ENCODE assay signal across 8 cellular contexts in genomic region chr10:6108631-6109443, GRCh38. TPM values are rescaled to one million over a fixed set of nuclear protein-coding genes. Genes with fewer than 3 reads are reported as not detected.
DNase-seq lines count a peak whose midpoint lies in the region; ATAC-seq and TF ChIP-seq lines count a peak whose summit lies in the region.

No MANE protein-coding gene starts in this region.

- in situ Hi-C loops in KBM-7 (cut with MboI; ENCODE audit: low pct_unique_long_range_greater_than_20kb, low sequenced_read_pairs), result loop anchor here (10.0 kb wide), 1 partner anchor 296 kb away; no protein-coding TSS in a partner anchor

- POLR2A ChIA-PET in activated B cell treated with CpG ODN at 0.5 μM for 24 hours (lab: Charles Lee), result no interaction called here

- no peaks in the 10 kb centered on the region for H3K27me3 ChIP-seq in neutrophil

- intact Hi-C loops in activated B cell treated with CpG ODN at 0.5 μM for 24 hours (cut with micrococcal nuclease), result loop anchor here (1.0 kb wide), 6 partner anchors 42 to 569 kb away; partner anchors contain the start of gene PFKFB3

- H3K4me3 Mint-ChIP-seq in activated B cell treated with CpG ODN at 0.5 μM for 24 hours, result no peak overlapping the region

- peaks cover 11 to 14% of the 10 kb centered on the region in 2 experiments for H3K4me1 ChIP-seq in neutrophil (ENCODE audit: control insufficient read depth in 1 of 2, insufficient read depth in 1 of 2, low read depth in 1 of 2, low read length in 1 of 2)

- no peak overlapping the region for H3K4me3 ChIP-seq in neutrophil (ENCODE audit: low read depth in 1 of 2, low read length in 1 of 2)

- no peaks in the 10 kb centered on the region for H3K9me3 ChIP-seq in neutrophil

- CTCF ChIA-PET in activated B cell treated with CpG ODN at 0.5 μM for 24 hours (lab: Charles Lee), result interaction anchor here (0.7 to 6.4 kb wide), 7 partner anchors 36 to 297 kb away, joined by 3 to 43 read pairs (median 10); partner anchors contain the start of gene PFKFB3

- H3K36me3 ChIP-seq in neutrophil, result peaks cover 78% of the 10 kb centered on the region

- peaks cover 12% of the 10 kb centered on the region for H3K4me1 Mint-ChIP-seq in activated B cell treated with CpG ODN at 0.5 μM for 24 hours

- peak overlapping the region; percentile 22 for H3K27ac ChIP-seq in neutrophil

- peak overlapping the region; percentile 65 for H3K27ac Mint-ChIP-seq in activated B cell treated with CpG ODN at 0.5 μM for 24 hours

- TF ChIP-seq CTCF in activated B cell treated with CpG ODN at 0.5 μM for 24 hours (IDR thresholded peaks at IDR 0.05) (peak; percentile 88), neutrophil (IDR thresholded peaks at IDR 0.05) (peak; percentile 85)

- no peaks in the 10 kb centered on the region for H3K27me3 Mint-ChIP-seq in activated B cell treated with CpG ODN at 0.5 μM for 24 hours

- ATAC-seq in activated B cell treated with CpG ODN at 0.5 μM for 24 hours (ENCODE audit: low read depth) (peak; percentile 84), GM21529 (IDR thresholded peaks at IDR 0.05; ENCODE audit: unreplicated experiment) (no peak)

- H3K36me3 Mint-ChIP-seq in activated B cell treated with CpG ODN at 0.5 μM for 24 hours (ENCODE audit: low read depth), result peaks cover 93% of the 10 kb centered on the region

- H3K9me3 Mint-ChIP-seq in activated B cell treated with CpG ODN at 0.5 μM for 24 hours, result no peaks in the 10 kb centered on the region

- DNase-seq in NCI-H2081 (lab: John Stamatoyannopoulos, UW), result peak; percentile 27 to 48
- DNase-seq in NCI-H2081 treated with DMSO at 0.1 percent for 48 hours (lab: John Stamatoyannopoulos, UW), result no peak
- DNase-seq in KBM-7, result peak; percentile 82
- DNase-seq in activated B cell treated with CpG ODN at 0.5 μM for 24 hours, result no peak
- peak; percentile 31 for DNase-seq in fibroblast of gingiva (ENCODE audit: low read depth)
- DNase-seq in islet precursor cell, result no peak

RNA-seq across cellular contexts. Expression of gene RBM17, which starts 20.0 kb away (rescaled TPM):
- total RNA-seq in activated B cell treated with CpG ODN at 0.5 μM for 24 hours, result 207 and 209 TPM in 2 replicates

RNA-seq across cellular contexts. Expression of gene IL2RA, which starts 46.7 kb away (rescaled TPM):
- total RNA-seq in activated B cell treated with CpG ODN at 0.5 μM for 24 hours, result 151 and 160 TPM in 2 replicates

Comparison
In these comparisons a context has a peak if more than half of its experiments do, and no peak if none do; other contexts are left out.
1. DNase-seq: peak in NCI-H2081 (2 of 2), KBM-7 (single experiment) and fibroblast of gingiva (single experiment); none in NCI-H2081 treated with DMSO at 0.1 percent for 48 hours (single experiment), activated B cell treated with CpG ODN at 0.5 μM for 24 hours (single experiment) and islet precursor cell (single experiment).